30 cellular contexts compared by ENCODE assay signal in genomic region chrX:38678217-38678616, GRCh38.
"Had no signal": no experiment of that assay in that cellular context is flagged by ENCODE, and none has a peak within 500 bp of the region (broad histone marks: within the 10 kb centered on the region; RNA-seq: fewer than 3 reads in every experiment).

No MANE protein-coding gene starts in this region.

- H3K4me3 ChIP-seq: body of pancreas, gastrocnemius medialis, heart left ventricle had no signal

- DNase-seq: activated CD4-positive, alpha-beta memory T cell treated with anti-CD3 and anti-CD28 coated beads for 36 hours; activated CD4-positive, alpha-beta T cell treated with anti-CD3 and anti-CD28 coated beads for 36 hours; activated CD4-positive, alpha-beta T cell treated with anti-CD3 and anti-CD28 coated beads, Interleukin-2, amount 10 ng/mL, durations not matched to agents 24 days and 14 days; activated CD4-positive, CD25-positive, alpha-beta regulatory T cell; activated CD4-positive, CD25-positive, alpha-beta regulatory T cell treated with anti-CD3 and anti-CD28 coated beads, Interleukin-2, amount 50 U/mL, for 72 hours; activated CD8-positive, alpha-beta memory T cell treated with anti-CD3 and anti-CD28 coated beads, Interleukin-2, amount 10 ng/mL, durations not matched to agents 7 days and 5 days; activated CD8-positive, alpha-beta memory T cell treated with anti-CD3 and anti-CD28 coated beads, Interleukin-2, amount 50 U/mL, for 4 hours; activated CD8-positive, alpha-beta T cell treated with anti-CD3 and anti-CD28 coated beads, Interleukin-2, amount 10 ng/mL, durations not matched to agents 7 days and 5 days; activated effector memory CD4-positive, alpha-beta T cell treated with Interleukin-2 at 50 U/mL for 16 hours; activated gamma-delta T cell treated with Interleukin-2 at 50 U/mL for 16 hours; activated naive CD4-positive, alpha-beta T cell treated with anti-CD3 and anti-CD28 coated beads, Interleukin-2, amount 50 U/mL, for 16 hours; activated naive CD4-positive, alpha-beta T cell treated with Interleukin-2 at 50 U/mL for 16 hours; activated T-cell treated with anti-CD3 and anti-CD28 coated beads, Interleukin-2, amount 50 U/mL, for 24 hours; amniotic stem cell; anterior cingulate cortex; body of pancreas; caudate nucleus; effector CD8-positive, alpha-beta T cell; endodermal cell; foreskin keratinocyte; gastrocnemius medialis; glutamatergic neuron; heart left ventricle; T-helper 1 cell; T-helper 17 cell; T1000 had no signal

- H3K4me1 ChIP-seq: body of pancreas, foreskin keratinocyte, gastrocnemius medialis, heart left ventricle had no signal

- H3K4me3 Mint-ChIP-seq: activated CD4-positive, alpha-beta memory T cell treated with anti-CD3 and anti-CD28 coated beads for 36 hours; activated CD4-positive, alpha-beta T cell treated with anti-CD3 and anti-CD28 coated beads for 36 hours; activated CD4-positive, alpha-beta T cell treated with anti-CD3 and anti-CD28 coated beads, Interleukin-2, amount 10 ng/mL, durations not matched to agents 24 days and 14 days; activated CD8-positive, alpha-beta memory T cell treated with anti-CD3 and anti-CD28 coated beads, Interleukin-2, amount 10 ng/mL, durations not matched to agents 7 days and 5 days; activated CD8-positive, alpha-beta T cell treated with anti-CD3 and anti-CD28 coated beads, Interleukin-2, amount 10 ng/mL, durations not matched to agents 7 days and 5 days; activated naive CD8-positive, alpha-beta T cell; activated T-cell treated with anti-CD3 and anti-CD28 coated beads, Interleukin-2, amount 50 U/mL, for 24 hours; activated T-helper 17 cell treated with anti-CD3 and anti-CD28 coated beads, Interleukin-2, amount 50 U/mL, for 72 hours; endodermal cell; T-helper 17 cell; T-helper 2 cell treated with Interferon-gamma antibody and Interleukin-4, amounts not matched to agents 5 μg/mL and 100 μg/mL, for 36 hours had no signal

- H3K27me3 ChIP-seq: body of pancreas, foreskin keratinocyte, gastrocnemius medialis had no signal

- H3K9me3 ChIP-seq: body of pancreas, gastrocnemius medialis, heart left ventricle had no signal

- H3K27me3 Mint-ChIP-seq: activated naive CD8-positive, alpha-beta T cell had no signal

- H3K4me1 Mint-ChIP-seq: activated T-helper 17 cell treated with anti-CD3 and anti-CD28 coated beads, Interleukin-2, amount 50 U/mL, for 72 hours; T-helper 17 cell had no signal

- ATAC-seq: activated CD4-positive, alpha-beta T cell treated with anti-CD3 and anti-CD28 coated beads for 36 hours; activated CD8-positive, alpha-beta memory T cell treated with anti-CD3 and anti-CD28 coated beads, Interleukin-2, amount 10 ng/mL, durations not matched to agents 7 days and 5 days; activated CD8-positive, alpha-beta T cell treated with anti-CD3 and anti-CD28 coated beads, Interleukin-2, amount 10 ng/mL, durations not matched to agents 7 days and 5 days; activated T-helper 17 cell treated with anti-CD3 and anti-CD28 coated beads, Interleukin-2, amount 50 U/mL, for 72 hours; body of pancreas; esophagus mucosa; foreskin keratinocyte; gastrocnemius medialis; heart left ventricle; T-helper 17 cell had no signal

- H3K27ac ChIP-seq: body of pancreas, foreskin keratinocyte, heart left ventricle had no signal

- H3K36me3 Mint-ChIP-seq: activated CD4-positive, alpha-beta memory T cell treated with anti-CD3 and anti-CD28 coated beads for 36 hours; activated CD8-positive, alpha-beta memory T cell treated with anti-CD3 and anti-CD28 coated beads, Interleukin-2, amount 10 ng/mL, durations not matched to agents 7 days and 5 days; activated naive CD8-positive, alpha-beta T cell had no signal

- H3K9me3 Mint-ChIP-seq: activated CD4-positive, alpha-beta memory T cell treated with anti-CD3 and anti-CD28 coated beads for 36 hours; activated CD4-positive, alpha-beta T cell treated with anti-CD3 and anti-CD28 coated beads, Interleukin-2, amount 10 ng/mL, durations not matched to agents 24 days and 14 days; activated T-cell treated with anti-CD3 and anti-CD28 coated beads, Interleukin-2, amount 50 U/mL, for 24 hours; activated T-helper 17 cell treated with anti-CD3 and anti-CD28 coated beads, Interleukin-2, amount 50 U/mL, for 72 hours; T-helper 2 cell treated with Interferon-gamma antibody and Interleukin-4, amounts not matched to agents 5 μg/mL and 100 μg/mL, for 36 hours had no signal

- H3K27ac Mint-ChIP-seq: activated CD4-positive, alpha-beta memory T cell treated with anti-CD3 and anti-CD28 coated beads for 36 hours; activated CD4-positive, alpha-beta T cell treated with anti-CD3 and anti-CD28 coated beads for 36 hours; activated CD4-positive, alpha-beta T cell treated with anti-CD3 and anti-CD28 coated beads, Interleukin-2, amount 10 ng/mL, durations not matched to agents 24 days and 14 days; activated CD8-positive, alpha-beta memory T cell treated with anti-CD3 and anti-CD28 coated beads, Interleukin-2, amount 10 ng/mL, durations not matched to agents 7 days and 5 days; activated CD8-positive, alpha-beta T cell treated with anti-CD3 and anti-CD28 coated beads, Interleukin-2, amount 10 ng/mL, durations not matched to agents 7 days and 5 days; activated naive CD8-positive, alpha-beta T cell; activated T-cell treated with anti-CD3 and anti-CD28 coated beads, Interleukin-2, amount 50 U/mL, for 24 hours; activated T-helper 17 cell treated with anti-CD3 and anti-CD28 coated beads, Interleukin-2, amount 50 U/mL, for 72 hours; endodermal cell; T-helper 17 cell; T-helper 2 cell treated with Interferon-gamma antibody and Interleukin-4, amounts not matched to agents 5 μg/mL and 100 μg/mL, for 36 hours had no signal
